18 cellular contexts compared by ENCODE assay signal in the genomic region with DNA sequence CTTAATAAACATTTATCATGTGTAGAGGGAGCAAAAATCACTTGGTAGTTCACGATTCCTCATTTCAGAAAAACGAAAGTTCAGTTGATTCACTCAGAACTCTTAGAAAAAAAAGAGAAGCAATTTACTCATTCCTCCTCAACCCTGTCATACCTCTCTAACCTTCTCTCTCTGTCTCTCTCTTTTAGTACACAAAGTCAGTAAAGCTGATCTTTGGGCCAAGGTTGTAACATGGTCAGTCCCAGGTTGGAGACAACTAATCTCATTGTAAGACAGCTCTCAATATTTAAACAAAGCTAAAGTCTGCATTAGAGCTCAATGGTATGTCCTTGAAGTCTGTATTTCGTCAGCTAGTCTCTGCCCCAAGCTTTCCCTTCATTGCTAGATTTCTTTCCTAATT.
"Had no signal": no experiment of that assay in that cellular context is flagged by ENCODE, and none has a peak within 500 bp of the region (broad histone marks: within the 10 kb centered on the region; RNA-seq: fewer than 3 reads in every experiment).

No MANE protein-coding gene starts in this region.

- H3K36me3 Mint-ChIP-seq: activated CD4-positive, alpha-beta memory T cell treated with anti-CD3 and anti-CD28 coated beads for 36 hours; activated naive CD8-positive, alpha-beta T cell had no signal

- H3K9me3 ChIP-seq: testis, upper lobe of right lung had no signal

- H3K36me3 ChIP-seq: upper lobe of right lung had no signal

- H3K27ac Mint-ChIP-seq: activated CD4-positive, alpha-beta memory T cell treated with anti-CD3 and anti-CD28 coated beads for 36 hours; activated naive CD8-positive, alpha-beta T cell; nephron; stimulated activated naive CD8-positive, alpha-beta T cell treated with anti-CD3 and anti-CD28 coated beads, Interleukin-15, amount 100 ng/mL, for 72 hours had no signal

- H3K4me1 ChIP-seq: testis had no signal

- H3K27ac ChIP-seq: dorsolateral prefrontal cortex, testis, upper lobe of right lung, VCaP had no signal

- H3K4me3 Mint-ChIP-seq: activated CD4-positive, alpha-beta memory T cell treated with anti-CD3 and anti-CD28 coated beads for 36 hours; activated naive CD8-positive, alpha-beta T cell; activated T-cell treated with anti-CD3 and anti-CD28 coated beads, Interleukin-2, amount 50 U/mL, for 4 hours; nephron; stimulated activated naive CD8-positive, alpha-beta T cell treated with anti-CD3 and anti-CD28 coated beads, Interleukin-15, amount 100 ng/mL, for 72 hours had no signal

- H3K4me3 ChIP-seq: dorsolateral prefrontal cortex, testis, upper lobe of right lung had no signal

- H3K9me3 Mint-ChIP-seq: activated CD4-positive, alpha-beta memory T cell treated with anti-CD3 and anti-CD28 coated beads for 36 hours; activated T-cell treated with anti-CD3 and anti-CD28 coated beads, Interleukin-2, amount 50 U/mL, for 4 hours had no signal

- H3K27me3 Mint-ChIP-seq: activated CD4-positive, alpha-beta memory T cell treated with anti-CD3 and anti-CD28 coated beads for 36 hours; activated naive CD8-positive, alpha-beta T cell; stimulated activated naive CD8-positive, alpha-beta T cell treated with anti-CD3 and anti-CD28 coated beads, Interleukin-15, amount 100 ng/mL, for 72 hours had no signal

- ATAC-seq: activated T-cell treated with anti-CD3 and anti-CD28 coated beads, Interleukin-2, amount 50 U/mL, for 4 hours; esophagus mucosa; left lobe of liver; stimulated activated naive CD8-positive, alpha-beta T cell treated with anti-CD3 and anti-CD28 coated beads, Interleukin-15, amount 100 ng/mL, for 72 hours; upper lobe of right lung had no signal

- H3K4me1 Mint-ChIP-seq: stimulated activated naive CD8-positive, alpha-beta T cell treated with anti-CD3 and anti-CD28 coated beads, Interleukin-15, amount 100 ng/mL, for 72 hours had no signal

- H3K27me3 ChIP-seq: dorsolateral prefrontal cortex, testis, upper lobe of right lung had no signal

- DNase-seq: activated CD4-positive, alpha-beta memory T cell treated with anti-CD3 and anti-CD28 coated beads for 36 hours; activated gamma-delta T cell; activated T-cell treated with anti-CD3 and anti-CD28 coated beads, Interleukin-2, amount 50 U/mL, for 4 hours; anterior cingulate cortex; dorsolateral prefrontal cortex; mammary epithelial cell; occipital lobe; stimulated activated CD4-positive, alpha-beta T cell treated with anti-CD3 and anti-CD28 coated beads, Interleukin-4, amount 100 ng/mL, for 1 hour; stimulated activated CD8-positive, alpha-beta memory T cell treated with anti-CD3 and anti-CD28 coated beads, Interleukin-4, amount 100 ng/mL, for 48 hours; stimulated activated naive CD8-positive, alpha-beta T cell treated with anti-CD3 and anti-CD28 coated beads, Interleukin-15, amount 100 ng/mL, for 72 hours; T-helper 9 cell; testis; upper lobe of right lung had no signal
